1 cellular context compared by ENCODE assay signal in the genomic region with DNA sequence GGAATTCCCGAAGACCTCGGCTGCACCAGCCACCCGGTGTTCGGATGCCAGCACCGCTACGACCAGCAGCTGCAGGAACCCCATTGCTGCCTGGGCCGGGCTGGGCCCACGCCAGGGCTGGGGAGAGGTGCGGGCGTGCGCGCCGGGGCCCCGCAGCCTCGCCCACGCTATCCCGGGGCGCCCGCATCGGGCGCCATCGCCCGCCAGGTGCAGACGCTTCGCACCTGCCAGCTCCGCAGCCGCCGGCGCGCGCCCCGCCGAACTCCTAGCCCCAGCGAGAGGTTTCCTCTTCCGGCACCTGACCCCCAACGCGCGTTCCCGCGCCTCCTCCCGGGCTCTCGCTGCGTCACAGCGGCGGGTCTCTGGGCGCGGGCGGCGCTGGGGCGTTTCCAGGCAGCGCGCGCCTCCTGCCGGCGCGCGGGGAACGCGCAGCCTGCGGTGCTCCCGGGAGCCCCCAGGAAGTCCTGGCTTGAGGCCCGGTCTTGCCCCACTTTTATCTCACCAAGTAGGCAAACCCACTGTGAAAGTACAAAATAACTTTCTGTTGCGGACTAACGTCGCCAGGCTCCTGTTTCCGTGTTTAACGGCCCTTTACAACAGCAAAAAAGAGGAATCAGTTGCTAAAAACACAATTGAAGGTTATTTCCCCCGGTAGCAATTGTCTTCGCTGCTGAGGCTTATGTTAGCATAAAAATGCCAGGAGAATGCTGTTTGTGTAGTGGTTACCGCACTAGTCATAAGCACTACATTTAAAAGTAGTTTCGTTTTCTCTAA.
A peak's percentile ranks its signal among the peaks of the same experiment; 100 is the strongest.
TF ChIP-seq lines count a peak whose summit lies in the region.

A gene with protein sequence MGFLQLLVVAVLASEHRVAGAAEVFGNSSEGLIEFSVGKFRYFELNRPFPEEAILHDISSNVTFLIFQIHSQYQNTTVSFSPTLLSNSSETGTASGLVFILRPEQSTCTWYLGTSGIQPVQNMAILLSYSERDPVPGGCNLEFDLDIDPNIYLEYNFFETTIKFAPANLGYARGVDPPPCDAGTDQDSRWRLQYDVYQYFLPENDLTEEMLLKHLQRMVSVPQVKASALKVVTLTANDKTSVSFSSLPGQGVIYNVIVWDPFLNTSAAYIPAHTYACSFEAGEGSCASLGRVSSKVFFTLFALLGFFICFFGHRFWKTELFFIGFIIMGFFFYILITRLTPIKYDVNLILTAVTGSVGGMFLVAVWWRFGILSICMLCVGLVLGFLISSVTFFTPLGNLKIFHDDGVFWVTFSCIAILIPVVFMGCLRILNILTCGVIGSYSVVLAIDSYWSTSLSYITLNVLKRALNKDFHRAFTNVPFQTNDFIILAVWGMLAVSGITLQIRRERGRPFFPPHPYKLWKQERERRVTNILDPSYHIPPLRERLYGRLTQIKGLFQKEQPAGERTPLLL (minus strand): TSS at position 300 of the 774 bp plus-strand sequence. CDS start 216 bp downstream, at position 84.

TF ChIP-seq in HEK293, 187 proteins besides CTCF, POLR2A, EP300 and RAD21 (continued from another document and continues in another):
- TF ChIP-seq, protein P1, sequence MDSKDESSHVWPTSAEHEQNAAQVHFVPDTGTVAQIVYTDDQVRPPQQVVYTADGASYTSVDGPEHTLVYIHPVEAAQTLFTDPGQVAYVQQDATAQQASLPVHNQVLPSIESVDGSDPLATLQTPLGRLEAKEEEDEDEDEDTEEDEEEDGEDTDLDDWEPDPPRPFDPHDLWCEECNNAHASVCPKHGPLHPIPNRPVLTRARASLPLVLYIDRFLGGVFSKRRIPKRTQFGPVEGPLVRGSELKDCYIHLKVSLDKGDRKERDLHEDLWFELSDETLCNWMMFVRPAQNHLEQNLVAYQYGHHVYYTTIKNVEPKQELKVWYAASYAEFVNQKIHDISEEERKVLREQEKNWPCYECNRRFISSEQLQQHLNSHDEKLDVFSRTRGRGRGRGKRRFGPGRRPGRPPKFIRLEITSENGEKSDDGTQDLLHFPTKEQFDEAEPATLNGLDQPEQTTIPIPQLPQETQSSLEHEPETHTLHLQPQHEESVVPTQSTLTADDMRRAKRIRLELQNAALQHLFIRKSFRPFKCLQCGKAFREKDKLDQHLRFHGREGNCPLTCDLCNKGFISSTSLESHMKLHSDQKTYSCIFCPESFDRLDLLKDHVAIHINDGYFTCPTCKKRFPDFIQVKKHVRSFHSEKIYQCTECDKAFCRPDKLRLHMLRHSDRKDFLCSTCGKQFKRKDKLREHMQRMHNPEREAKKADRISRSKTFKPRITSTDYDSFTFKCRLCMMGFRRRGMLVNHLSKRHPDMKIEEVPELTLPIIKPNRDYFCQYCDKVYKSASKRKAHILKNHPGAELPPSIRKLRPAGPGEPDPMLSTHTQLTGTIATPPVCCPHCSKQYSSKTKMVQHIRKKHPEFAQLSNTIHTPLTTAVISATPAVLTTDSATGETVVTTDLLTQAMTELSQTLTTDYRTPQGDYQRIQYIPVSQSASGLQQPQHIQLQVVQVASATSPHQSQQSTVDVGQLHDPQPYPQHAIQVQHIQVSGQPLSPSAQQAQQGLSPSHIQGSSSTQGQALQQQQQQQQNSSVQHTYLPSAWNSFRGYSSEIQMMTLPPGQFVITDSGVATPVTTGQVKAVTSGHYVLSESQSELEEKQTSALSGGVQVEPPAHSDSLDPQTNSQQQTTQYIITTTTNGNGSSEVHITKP (tag by site-specific recombination; IDR thresholded peaks at IDR 0.05), result peak; percentile 20
- no peak for TF ChIP-seq ZNF341 (tag by site-specific recombination; IDR thresholded peaks at IDR 0.05; ENCODE audit: low read depth)
- 0 out of 2 replicates have a peak, but pooled peaks have one; percentile 9 for TF ChIP-seq YY1 (tag by site-specific recombination; IDR thresholded peaks at IDR 0.05)
- TF ChIP-seq, protein P2, sequence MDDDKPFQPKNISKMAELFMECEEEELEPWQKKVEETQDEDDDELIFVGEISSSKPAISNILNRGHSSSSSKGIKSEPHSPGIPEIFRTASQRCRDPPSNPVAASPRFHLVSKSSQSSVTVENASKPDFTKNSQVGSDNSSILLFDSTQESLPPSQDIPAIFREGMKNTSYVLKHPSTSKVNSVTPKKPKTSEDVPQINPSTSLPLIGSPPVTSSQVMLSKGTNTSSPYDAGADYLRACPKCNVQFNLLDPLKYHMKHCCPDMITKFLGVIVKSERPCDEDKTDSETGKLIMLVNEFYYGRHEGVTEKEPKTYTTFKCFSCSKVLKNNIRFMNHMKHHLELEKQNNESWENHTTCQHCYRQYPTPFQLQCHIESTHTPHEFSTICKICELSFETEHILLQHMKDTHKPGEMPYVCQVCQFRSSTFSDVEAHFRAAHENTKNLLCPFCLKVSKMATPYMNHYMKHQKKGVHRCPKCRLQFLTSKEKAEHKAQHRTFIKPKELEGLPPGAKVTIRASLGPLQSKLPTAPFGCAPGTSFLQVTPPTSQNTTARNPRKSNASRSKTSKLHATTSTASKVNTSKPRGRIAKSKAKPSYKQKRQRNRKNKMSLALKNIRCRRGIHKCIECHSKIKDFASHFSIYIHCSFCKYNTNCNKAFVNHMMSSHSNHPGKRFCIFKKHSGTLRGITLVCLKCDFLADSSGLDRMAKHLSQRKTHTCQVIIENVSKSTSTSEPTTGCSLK (tag by site-specific recombination; IDR thresholded peaks at IDR 0.05), result no peak
- TF ChIP-seq ZNF121 (tag by site-specific recombination; IDR thresholded peaks at IDR 0.05), result no peak
- no peak for TF ChIP-seq ZFP41 (tag by site-specific recombination; IDR thresholded peaks at IDR 0.05; ENCODE audit: borderline replicate concordance)
- TF ChIP-seq ZNF610 (tag by site-specific recombination; IDR thresholded peaks at IDR 0.05; ENCODE audit: borderline replicate concordance), result no peak
- no peak for TF ChIP-seq HOXA7 (CRISPR knock-in tag; IDR thresholded peaks at IDR 0.05; ENCODE audit: borderline replicate concordance)
- TF ChIP-seq, protein P3, sequence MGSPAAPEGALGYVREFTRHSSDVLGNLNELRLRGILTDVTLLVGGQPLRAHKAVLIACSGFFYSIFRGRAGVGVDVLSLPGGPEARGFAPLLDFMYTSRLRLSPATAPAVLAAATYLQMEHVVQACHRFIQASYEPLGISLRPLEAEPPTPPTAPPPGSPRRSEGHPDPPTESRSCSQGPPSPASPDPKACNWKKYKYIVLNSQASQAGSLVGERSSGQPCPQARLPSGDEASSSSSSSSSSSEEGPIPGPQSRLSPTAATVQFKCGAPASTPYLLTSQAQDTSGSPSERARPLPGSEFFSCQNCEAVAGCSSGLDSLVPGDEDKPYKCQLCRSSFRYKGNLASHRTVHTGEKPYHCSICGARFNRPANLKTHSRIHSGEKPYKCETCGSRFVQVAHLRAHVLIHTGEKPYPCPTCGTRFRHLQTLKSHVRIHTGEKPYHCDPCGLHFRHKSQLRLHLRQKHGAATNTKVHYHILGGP (tag by site-specific recombination; IDR thresholded peaks at IDR 0.05), result no peak
- TF ChIP-seq, protein P4, sequence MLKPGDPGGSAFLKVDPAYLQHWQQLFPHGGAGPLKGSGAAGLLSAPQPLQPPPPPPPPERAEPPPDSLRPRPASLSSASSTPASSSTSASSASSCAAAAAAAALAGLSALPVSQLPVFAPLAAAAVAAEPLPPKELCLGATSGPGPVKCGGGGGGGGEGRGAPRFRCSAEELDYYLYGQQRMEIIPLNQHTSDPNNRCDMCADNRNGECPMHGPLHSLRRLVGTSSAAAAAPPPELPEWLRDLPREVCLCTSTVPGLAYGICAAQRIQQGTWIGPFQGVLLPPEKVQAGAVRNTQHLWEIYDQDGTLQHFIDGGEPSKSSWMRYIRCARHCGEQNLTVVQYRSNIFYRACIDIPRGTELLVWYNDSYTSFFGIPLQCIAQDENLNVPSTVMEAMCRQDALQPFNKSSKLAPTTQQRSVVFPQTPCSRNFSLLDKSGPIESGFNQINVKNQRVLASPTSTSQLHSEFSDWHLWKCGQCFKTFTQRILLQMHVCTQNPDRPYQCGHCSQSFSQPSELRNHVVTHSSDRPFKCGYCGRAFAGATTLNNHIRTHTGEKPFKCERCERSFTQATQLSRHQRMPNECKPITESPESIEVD (tag by site-specific recombination; IDR thresholded peaks at IDR 0.05), result peak; percentile 74; the same call in 1 of the 2 replicates
- TF ChIP-seq, protein P5, sequence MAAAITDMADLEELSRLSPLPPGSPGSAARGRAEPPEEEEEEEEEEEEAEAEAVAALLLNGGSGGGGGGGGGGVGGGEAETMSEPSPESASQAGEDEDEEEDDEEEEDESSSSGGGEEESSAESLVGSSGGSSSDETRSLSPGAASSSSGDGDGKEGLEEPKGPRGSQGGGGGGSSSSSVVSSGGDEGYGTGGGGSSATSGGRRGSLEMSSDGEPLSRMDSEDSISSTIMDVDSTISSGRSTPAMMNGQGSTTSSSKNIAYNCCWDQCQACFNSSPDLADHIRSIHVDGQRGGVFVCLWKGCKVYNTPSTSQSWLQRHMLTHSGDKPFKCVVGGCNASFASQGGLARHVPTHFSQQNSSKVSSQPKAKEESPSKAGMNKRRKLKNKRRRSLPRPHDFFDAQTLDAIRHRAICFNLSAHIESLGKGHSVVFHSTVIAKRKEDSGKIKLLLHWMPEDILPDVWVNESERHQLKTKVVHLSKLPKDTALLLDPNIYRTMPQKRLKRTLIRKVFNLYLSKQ (tag by site-specific recombination; IDR thresholded peaks at IDR 0.05; ENCODE audit: borderline replicate concordance), result no peak
- no peak for TF ChIP-seq ZFP3 (tag by site-specific recombination; IDR thresholded peaks at IDR 0.05; ENCODE audit: low read depth)
- peak; percentile 92 for TF ChIP-seq ZSCAN30 (tag by site-specific recombination; IDR thresholded peaks at IDR 0.05)
- TF ChIP-seq, protein P6, sequence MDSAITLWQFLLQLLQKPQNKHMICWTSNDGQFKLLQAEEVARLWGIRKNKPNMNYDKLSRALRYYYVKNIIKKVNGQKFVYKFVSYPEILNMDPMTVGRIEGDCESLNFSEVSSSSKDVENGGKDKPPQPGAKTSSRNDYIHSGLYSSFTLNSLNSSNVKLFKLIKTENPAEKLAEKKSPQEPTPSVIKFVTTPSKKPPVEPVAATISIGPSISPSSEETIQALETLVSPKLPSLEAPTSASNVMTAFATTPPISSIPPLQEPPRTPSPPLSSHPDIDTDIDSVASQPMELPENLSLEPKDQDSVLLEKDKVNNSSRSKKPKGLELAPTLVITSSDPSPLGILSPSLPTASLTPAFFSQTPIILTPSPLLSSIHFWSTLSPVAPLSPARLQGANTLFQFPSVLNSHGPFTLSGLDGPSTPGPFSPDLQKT (IDR thresholded peaks at IDR 0.05; ENCODE audit: borderline replicate concordance, low read depth, low read length), result no peak
- no peak for TF ChIP-seq ZNF571 (tag by site-specific recombination; IDR thresholded peaks at IDR 0.05)
- TF ChIP-seq ZNF514 (tag by site-specific recombination; IDR thresholded peaks at IDR 0.05), result no peak
- no peak for TF ChIP-seq ZNF473 (tag by site-specific recombination; IDR thresholded peaks at IDR 0.05)
- TF ChIP-seq MYNN (tag by site-specific recombination; IDR thresholded peaks at IDR 0.05; ENCODE audit: borderline replicate concordance), result no peak
- no peak for TF ChIP-seq ZNF530 (tag by site-specific recombination; IDR thresholded peaks at IDR 0.05; ENCODE audit: low read depth)
- TF ChIP-seq, protein P7, sequence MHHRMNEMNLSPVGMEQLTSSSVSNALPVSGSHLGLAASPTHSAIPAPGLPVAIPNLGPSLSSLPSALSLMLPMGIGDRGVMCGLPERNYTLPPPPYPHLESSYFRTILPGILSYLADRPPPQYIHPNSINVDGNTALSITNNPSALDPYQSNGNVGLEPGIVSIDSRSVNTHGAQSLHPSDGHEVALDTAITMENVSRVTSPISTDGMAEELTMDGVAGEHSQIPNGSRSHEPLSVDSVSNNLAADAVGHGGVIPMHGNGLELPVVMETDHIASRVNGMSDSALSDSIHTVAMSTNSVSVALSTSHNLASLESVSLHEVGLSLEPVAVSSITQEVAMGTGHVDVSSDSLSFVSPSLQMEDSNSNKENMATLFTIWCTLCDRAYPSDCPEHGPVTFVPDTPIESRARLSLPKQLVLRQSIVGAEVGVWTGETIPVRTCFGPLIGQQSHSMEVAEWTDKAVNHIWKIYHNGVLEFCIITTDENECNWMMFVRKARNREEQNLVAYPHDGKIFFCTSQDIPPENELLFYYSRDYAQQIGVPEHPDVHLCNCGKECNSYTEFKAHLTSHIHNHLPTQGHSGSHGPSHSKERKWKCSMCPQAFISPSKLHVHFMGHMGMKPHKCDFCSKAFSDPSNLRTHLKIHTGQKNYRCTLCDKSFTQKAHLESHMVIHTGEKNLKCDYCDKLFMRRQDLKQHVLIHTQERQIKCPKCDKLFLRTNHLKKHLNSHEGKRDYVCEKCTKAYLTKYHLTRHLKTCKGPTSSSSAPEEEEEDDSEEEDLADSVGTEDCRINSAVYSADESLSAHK (tag by site-specific recombination; IDR thresholded peaks at IDR 0.05), result no peak
- no peak for TF ChIP-seq ZNF792 (tag by site-specific recombination; IDR thresholded peaks at IDR 0.05)
- no peak for TF ChIP-seq ZNF24 (tag by site-specific recombination; IDR thresholded peaks at IDR 0.05)
- TF ChIP-seq ZNF664 (tag by site-specific recombination; IDR thresholded peaks at IDR 0.05), result no peak
- TF ChIP-seq ZNF501 (tag by site-specific recombination; IDR thresholded peaks at IDR 0.05), result peak; percentile 43; the same call in 1 of the 2 replicates
- TF ChIP-seq, protein P8, sequence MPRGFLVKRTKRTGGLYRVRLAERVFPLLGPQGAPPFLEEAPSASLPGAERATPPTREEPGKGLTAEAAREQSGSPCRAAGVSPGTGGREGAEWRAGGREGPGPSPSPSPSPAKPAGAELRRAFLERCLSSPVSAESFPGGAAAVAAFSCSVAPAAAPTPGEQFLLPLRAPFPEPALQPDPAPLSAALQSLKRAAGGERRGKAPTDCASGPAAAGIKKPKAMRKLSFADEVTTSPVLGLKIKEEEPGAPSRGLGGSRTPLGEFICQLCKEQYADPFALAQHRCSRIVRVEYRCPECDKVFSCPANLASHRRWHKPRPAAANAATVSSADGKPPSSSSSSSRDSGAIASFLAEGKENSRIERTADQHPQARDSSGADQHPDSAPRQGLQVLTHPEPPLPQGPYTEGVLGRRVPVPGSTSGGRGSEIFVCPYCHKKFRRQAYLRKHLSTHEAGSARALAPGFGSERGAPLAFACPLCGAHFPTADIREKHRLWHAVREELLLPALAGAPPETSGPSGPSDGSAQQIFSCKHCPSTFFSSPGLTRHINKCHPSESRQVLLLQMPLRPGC (tag by site-specific recombination; IDR thresholded peaks at IDR 0.05), result peak; percentile 40; the same call in 1 of the 2 replicates
- no peak for TF ChIP-seq ZNF626 (tag by site-specific recombination; IDR thresholded peaks at IDR 0.05)
- no peak for TF ChIP-seq ZNF174 (tag by site-specific recombination; IDR thresholded peaks at IDR 0.05)
- TF ChIP-seq ZNF211 (tag by site-specific recombination; IDR thresholded peaks at IDR 0.05; ENCODE audit: low read depth), result no peak
- TF ChIP-seq, protein P9, sequence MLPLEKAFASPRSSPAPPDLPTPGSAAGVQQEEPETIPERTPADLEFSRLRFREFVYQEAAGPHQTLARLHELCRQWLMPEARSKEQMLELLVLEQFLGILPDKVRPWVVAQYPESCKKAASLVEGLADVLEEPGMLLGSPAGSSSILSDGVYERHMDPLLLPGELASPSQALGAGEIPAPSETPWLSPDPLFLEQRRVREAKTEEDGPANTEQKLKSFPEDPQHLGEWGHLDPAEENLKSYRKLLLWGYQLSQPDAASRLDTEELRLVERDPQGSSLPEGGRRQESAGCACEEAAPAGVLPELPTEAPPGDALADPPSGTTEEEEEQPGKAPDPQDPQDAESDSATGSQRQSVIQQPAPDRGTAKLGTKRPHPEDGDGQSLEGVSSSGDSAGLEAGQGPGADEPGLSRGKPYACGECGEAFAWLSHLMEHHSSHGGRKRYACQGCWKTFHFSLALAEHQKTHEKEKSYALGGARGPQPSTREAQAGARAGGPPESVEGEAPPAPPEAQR (tag by site-specific recombination; IDR thresholded peaks at IDR 0.05), result no peak
- no peak for TF ChIP-seq REPIN1 (tag by site-specific recombination; IDR thresholded peaks at IDR 0.05; ENCODE audit: low read depth)
- no peak for TF ChIP-seq ZNF202 (tag by site-specific recombination; IDR thresholded peaks at IDR 0.05; ENCODE audit: borderline replicate concordance)
